Comparison of ENCODE assay signal across 8 cellular contexts in the genomic region with DNA sequence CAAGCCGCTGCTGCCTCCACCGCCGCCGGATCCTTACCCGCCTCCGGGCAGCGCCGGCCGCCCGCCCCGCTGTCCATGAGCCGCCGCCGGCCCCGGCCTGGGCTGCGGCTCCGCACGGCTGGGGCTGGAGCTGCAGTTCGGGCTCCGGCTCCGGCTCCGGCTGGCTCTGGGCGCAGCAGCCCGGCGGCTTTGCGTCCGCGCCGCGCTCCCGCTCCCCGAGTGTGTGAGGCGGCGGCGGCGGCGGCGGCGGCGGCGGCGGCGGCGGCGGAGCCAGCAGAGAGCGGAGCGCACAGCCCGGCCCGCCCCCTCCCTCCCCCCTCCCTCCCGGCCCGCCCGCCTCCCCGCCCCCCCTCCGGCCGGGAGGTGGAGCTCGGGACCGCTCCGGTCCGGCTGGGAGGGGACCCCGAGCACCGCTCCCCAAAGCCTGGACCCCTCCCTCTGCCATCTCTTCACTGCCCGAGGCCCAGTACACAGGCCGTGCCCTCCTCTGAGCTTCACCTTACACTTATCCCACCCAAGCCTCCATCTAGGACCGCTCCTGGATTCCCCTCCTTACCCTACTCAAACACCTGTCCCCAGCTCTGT. TPM values are rescaled to one million over a fixed set of nuclear protein-coding genes. Genes with fewer than 3 reads are reported as not detected.
DNase-seq lines count a peak whose midpoint lies in the region; ATAC-seq and TF ChIP-seq lines count a peak whose summit lies in the region.

Gene PCDH1, minus strand, starts transcription at position 225 of the 585 bp plus-strand sequence. Its CDS starts 148 bp downstream, at position 77.

- 0% methylated on average over 20 of the region's 64 CpGs for WGBS in hepatocyte (ENCODE audit: low lambda C conversion rate, missing lambda C conversion rate)

- H2AFZ ChIP-seq in hepatocyte, result peak within 1 kb of the TSS; percentile 46

- H3K4me3 ChIP-seq in astrocyte of the spinal cord (ENCODE audit: low read depth, low read length) (peak within 1 kb of the TSS; percentile 23), hepatocyte (peak within 1 kb of the TSS; percentile 64)

- H3K79me2 ChIP-seq in hepatocyte, result no peaks in the 10 kb centered on the region

- H3K27ac ChIP-seq in hepatocyte, result peak within 1 kb of the TSS; percentile 35

- peak within 1 kb of the TSS; percentile 99 for H3K4me2 ChIP-seq in hepatocyte

- TF ChIP-seq CTCF in astrocyte of the spinal cord (IDR thresholded peaks at IDR 0.05; ENCODE audit: low read depth, low read length) (no peak), hepatocyte (IDR thresholded peaks at IDR 0.05; ENCODE audit: poor library complexity) (no peak), GM10266 (IDR thresholded peaks at IDR 0.05; ENCODE audit: control insufficient read depth, insufficient read depth, low read depth, missing control alignments) (no peak)

- in situ Hi-C loops in astrocyte of the spinal cord (cut with HindIII; ENCODE audit: low sequenced_read_pairs), result no loop called here

- no peaks in the 10 kb centered on the region for H3K36me3 ChIP-seq in hepatocyte (replicated peaks; ENCODE audit: insufficient read depth, low read depth)

- DNase-seq in EH (ENCODE audit: low read depth) (peak; percentile 45), NCI-H69 (lab: John Stamatoyannopoulos, UW) (peak; percentile 63), astrocyte of the spinal cord (ENCODE audit: low read depth, low spot score) (peak; percentile 22), hepatocyte (ENCODE audit: low spot score) (peak; percentile 72), posterior vena cava (ENCODE audit: low spot score) (peak; percentile 84), GM10266 (ENCODE audit: extremely low spot score) (no peak), OCI-M1 (lab: John Stamatoyannopoulos, UW) (no peak)

- peaks cover 31% of the 10 kb centered on the region for H3K4me1 ChIP-seq in hepatocyte (ENCODE audit: insufficient read depth)

- H3K9me2 ChIP-seq in hepatocyte (replicated peaks; ENCODE audit: insufficient read depth), result no peaks in the 10 kb centered on the region

- peaks cover 59% of the 10 kb centered on the region for H3K27me3 ChIP-seq in hepatocyte

- intact Hi-C loops in posterior vena cava (cut with DNase I), result loop anchor here in 1 of 2 donors (5.0 kb wide), 1 partner anchor 79 kb away; the partner anchor contains the start of gene PCDH12

- no peak for ATAC-seq in GM18867 (IDR thresholded peaks at IDR 0.05; ENCODE audit: unreplicated experiment)

- no peaks in the 10 kb centered on the region for H3K9me3 ChIP-seq in hepatocyte (ENCODE audit: low read depth)

- no peaks in the 10 kb centered on the region for H4K20me1 ChIP-seq in hepatocyte (ENCODE audit: insufficient read depth, poor library complexity, severe bottlenecking)

RNA-seq across cellular contexts. Expression of gene PCDH1, which starts in this region (rescaled TPM):
- total RNA-seq in hepatocyte (10.5 and 10.8 TPM in 2 replicates), posterior vena cava (10 to 100 TPM; 30.2 to 36.7 TPM)
- 6.2 and 8.6 TPM in 2 replicates for polyA plus RNA-seq in hepatocyte

Comparison
In these comparisons a context has a peak if more than half of its experiments do, and no peak if none do; other contexts are left out.
1. DNase-seq: peak in EH (single experiment), NCI-H69 (single experiment), astrocyte of the spinal cord (single experiment), hepatocyte (single experiment) and posterior vena cava (single experiment); none in GM10266 (single experiment) and OCI-M1 (single experiment).